12 cellular contexts compared by ENCODE assay signal in genomic region chr17:62611308-62611707, GRCh38. TPM values are rescaled to one million over a fixed set of nuclear protein-coding genes. Genes with fewer than 3 reads are reported as not detected.
A peak's percentile ranks its signal among the peaks of the same experiment; 100 is the strongest.
DNase-seq lines count a peak whose midpoint lies in the region; ATAC-seq and TF ChIP-seq lines count a peak whose summit lies in the region.
"Had no signal": no experiment of that assay in that cellular context is flagged by ENCODE, and none has a peak within 500 bp of the region (broad histone marks: within the 10 kb centered on the region; RNA-seq: fewer than 3 reads in every experiment).

No MANE protein-coding gene starts in this region.

- no peak overlapping the region for H3K27ac ChIP-seq in CD4-positive, alpha-beta memory T cell (ENCODE audit: low read depth, low read length)

- H3K36me3 ChIP-seq in CD4-positive, alpha-beta memory T cell (ENCODE audit: insufficient read depth, low read length), result peaks cover 42% of the 10 kb centered on the region

- peaks cover 8 to 28% (median 17%) of the 10 kb centered on the region in 4 donors for H3K4me1 Mint-ChIP-seq in CD4-positive, alpha-beta memory T cell
- peaks cover 0 to 20% (median 0%) of the 10 kb centered on the region in 3 donors for H3K4me1 Mint-ChIP-seq in T-cell
- peaks cover 39% of the 10 kb centered on the region for H3K4me1 Mint-ChIP-seq in HFFc6 (ENCODE audit: low read depth)

- H3K27ac Mint-ChIP-seq in CD4-positive, alpha-beta memory T cell, result peak overlapping the region in 4 of 7 donors; percentile 31 to 81 (median 53)
- peak overlapping the region; percentile 16 to 55 for H3K27ac Mint-ChIP-seq in T-cell
- H3K27ac Mint-ChIP-seq in HFFc6, result no peak overlapping the region

- POLR2A ChIA-PET in CD4-positive, alpha-beta memory T cell (lab: Charles Lee; ENCODE audit: partially characterized antibody), result no interaction called here
- POLR2A ChIA-PET in T-cell (lab: Charles Lee), result interaction anchor here (0.5 to 0.6 kb wide), 2 partner anchors 16 to 30 kb away, joined by 3 to 5 read pairs; no protein-coding TSS in a partner anchor

- H3K4me3 Mint-ChIP-seq in CD4-positive, alpha-beta memory T cell, result peak overlapping the region in 4 of 8 donors; percentile 33 to 58 (median 44)
- H3K4me3 Mint-ChIP-seq in T-cell (peak overlapping the region in 1 of 3 donors; percentile 34), HFFc6 (no peak overlapping the region)
- H3K4me3 Mint-ChIP-seq: nephron had no signal

- no peaks in the 10 kb centered on the region for H3K9me3 ChIP-seq in CD4-positive, alpha-beta memory T cell (ENCODE audit: control insufficient read depth in 1 of 2, low read length in 2 of 2)

- TF ChIP-seq CTCF in HFFc6 (IDR thresholded peaks at IDR 0.05), result no peak

- no peaks in the 10 kb centered on the region for H3K27me3 Mint-ChIP-seq in CD4-positive, alpha-beta memory T cell
- H3K27me3 Mint-ChIP-seq in T-cell, result no peaks in the 10 kb centered on the region
- H3K27me3 Mint-ChIP-seq in HFFc6 (ENCODE audit: insufficient read depth), result no peaks in the 10 kb centered on the region

- CTCF ChIA-PET in CD4-positive, alpha-beta memory T cell (lab: Charles Lee; ENCODE audit: partially characterized antibody), result no interaction called here
- CTCF ChIA-PET in T-cell (lab: Charles Lee), result no interaction called here

- intact Hi-C loops in CD4-positive, alpha-beta memory T cell (cut with micrococcal nuclease), result no loop called here

- no peak for DNase-seq in CD4-positive, alpha-beta memory T cell
- DNase-seq in T-cell (no peak), NCI-H1436 treated with DMSO at 0.1 percent for 48 hours (lab: John Stamatoyannopoulos, UW) (no peak), HFFc6 (no peak), dedifferentiated amniotic fluid mesenchymal stem cell (ENCODE audit: extremely low spot score) (no peak)
- no peak for DNase-seq in activated CD4-positive, alpha-beta T cell treated with anti-CD3 and anti-CD28 coated beads for 4 hours
- DNase-seq: NCI-H69; stimulated activated CD4-positive, alpha-beta T cell treated with anti-CD3 and anti-CD28 coated beads, Interleukin-12 subunit alpha, Interleukin-12 subunit beta, amount 100 ng/mL, for 4 hours; stimulated activated naive CD4-positive, alpha-beta T cell treated with Interleukin-2 at 50 U/mL for 16 hours had no signal

- H3K4me3 ChIP-seq in CD4-positive, alpha-beta memory T cell (ENCODE audit: low read length in 2 of 2), result no peak overlapping the region

- peaks cover 4% of the 10 kb centered on the region for H3K4me1 ChIP-seq in CD4-positive, alpha-beta memory T cell (ENCODE audit: insufficient read depth, low read length)

- ATAC-seq in GM19463 (IDR thresholded peaks at IDR 0.05; ENCODE audit: unreplicated experiment) (peak; percentile 83), HG03066 (IDR thresholded peaks at IDR 0.05; ENCODE audit: low read depth, unreplicated experiment) (peak; percentile 81), T-cell (replicated peaks in 1 of 4) (peak in 1 of 4 experiments; percentile 32)

- no peaks in the 10 kb centered on the region for H3K27me3 ChIP-seq in CD4-positive, alpha-beta memory T cell (ENCODE audit: insufficient read depth, low read length)

- peaks cover 0 to 1% (median 0%) of the 10 kb centered on the region in 8 donors for H3K9me3 Mint-ChIP-seq in CD4-positive, alpha-beta memory T cell
- H3K9me3 Mint-ChIP-seq in T-cell (no peaks in the 10 kb centered on the region), HFFc6 (no peaks in the 10 kb centered on the region)
- H3K9me3 Mint-ChIP-seq: nephron had no signal

- H3K36me3 Mint-ChIP-seq in CD4-positive, alpha-beta memory T cell, result peaks cover 58 to 82% of the 10 kb centered on the region in 2 donors
- H3K36me3 Mint-ChIP-seq in T-cell (peaks cover 74% of the 10 kb centered on the region), HFFc6 (ENCODE audit: low read depth) (peaks cover 53% of the 10 kb centered on the region)

RNA-seq across cellular contexts. Expression of gene MRC2, which starts 16.2 kb away (rescaled TPM):
- total RNA-seq in CD4-positive, alpha-beta memory T cell, result 1 to 10 TPM; 6.7 to 8.7 TPM
- polyA plus RNA-seq in CD4-positive, alpha-beta memory T cell, result under 1 TPM in 1 of 2 donors, not detected in 1; 0.71 TPM
- total RNA-seq in T-cell, result 1 to 10 TPM; 4.0 to 7.6 (median 5.2) TPM
- 100 to 1,000 TPM; 255 to 313 (median 279) TPM for total RNA-seq in HFFc6 (2021; fragmentation: NEBNext Ultra II Directional; extraction: Animal tissue kit (Norgen Biotek cat#: 25700))

Comparison
In these comparisons a context has a peak if more than half of its experiments do, and no peak if none do; other contexts are left out.
1. RNA of gene MRC2, which starts 16.2 kb away (total RNA-seq): 255 to 313 TPM in HFFc6; 6.7 to 8.7 TPM in CD4-positive, alpha-beta memory T cell and 4.0 to 7.6 TPM in T-cell; every median in the first group is over 10 times any median in the second.